1 cellular context compared by ENCODE assay signal in the genomic region with DNA sequence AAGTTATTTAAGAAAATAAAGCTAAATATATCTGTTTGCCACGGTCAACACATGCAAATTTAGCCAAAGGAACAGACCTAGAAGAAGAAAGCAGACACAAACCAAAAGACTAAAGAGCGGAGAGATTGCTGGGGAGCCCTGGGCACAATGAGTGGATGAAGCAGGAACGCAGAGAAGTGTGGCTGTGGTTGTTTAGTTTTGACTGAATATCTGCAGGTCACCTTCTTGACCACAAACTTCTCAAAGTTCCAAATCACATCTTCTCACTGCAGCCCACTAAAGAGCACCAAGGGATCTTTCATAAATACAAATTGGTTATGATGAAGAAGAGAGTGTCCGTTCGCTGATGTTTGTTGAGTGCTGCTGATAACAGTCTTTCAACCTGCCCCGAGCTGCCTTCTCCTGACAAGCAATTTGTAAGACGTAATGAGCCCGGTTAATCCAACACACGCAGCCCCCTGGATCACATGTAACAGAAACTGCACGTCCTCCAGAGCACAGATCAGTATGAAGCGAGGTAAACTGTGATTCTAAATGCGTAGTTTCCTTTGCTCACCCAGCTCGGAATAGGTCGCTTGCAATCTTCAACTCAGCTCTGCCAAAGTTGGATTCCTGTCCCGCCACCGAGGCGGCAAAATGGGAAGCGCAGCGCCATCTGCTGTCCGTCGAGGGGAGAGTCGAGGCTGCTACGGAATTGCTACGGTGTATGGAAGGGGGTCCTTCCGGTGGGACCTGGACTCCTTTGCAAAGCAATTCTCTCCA.
A peak's percentile ranks its signal among the peaks of the same experiment; 100 is the strongest.
TF ChIP-seq lines count a peak whose summit lies in the region.

No MANE protein-coding gene starts in this region.

TF ChIP-seq in HepG2, 621 proteins besides CTCF, POLR2A, EP300 and RAD21 (continued from another document):
- TF ChIP-seq, protein P1, sequence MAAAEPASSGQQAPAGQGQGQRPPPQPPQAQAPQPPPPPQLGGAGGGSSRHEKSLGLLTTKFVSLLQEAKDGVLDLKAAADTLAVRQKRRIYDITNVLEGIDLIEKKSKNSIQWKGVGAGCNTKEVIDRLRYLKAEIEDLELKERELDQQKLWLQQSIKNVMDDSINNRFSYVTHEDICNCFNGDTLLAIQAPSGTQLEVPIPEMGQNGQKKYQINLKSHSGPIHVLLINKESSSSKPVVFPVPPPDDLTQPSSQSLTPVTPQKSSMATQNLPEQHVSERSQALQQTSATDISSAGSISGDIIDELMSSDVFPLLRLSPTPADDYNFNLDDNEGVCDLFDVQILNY (CRISPR knock-in tag; conservative IDR thresholded peaks at IDR 0.05), result peak; percentile 71; the same call in 1 of the 2 replicates
- TF ChIP-seq IRF2 (CRISPR knock-in tag; IDR thresholded peaks at IDR 0.05) (0 out of 2 replicates have a peak, but pooled peaks have one; percentile 27), CREM (IDR thresholded peaks at IDR 0.05) (no peak), CREM (CRISPR knock-in tag; IDR thresholded peaks at IDR 0.05) (no peak), ZNF329 (CRISPR knock-in tag; IDR thresholded peaks at IDR 0.05; ENCODE audit: low read depth) (no peak), NCOA5 (CRISPR knock-in tag; IDR thresholded peaks at IDR 0.05) (no peak), NFKBIZ (CRISPR knock-in tag; IDR thresholded peaks at IDR 0.05) (no peak), ZNF331 (CRISPR knock-in tag; IDR thresholded peaks at IDR 0.05) (peak; percentile 43; the same call in 1 of the 2 replicates), GABPB1 (CRISPR knock-in tag; IDR thresholded peaks at IDR 0.05) (0 out of 2 replicates have a peak, but pooled peaks have one; percentile 20), U2AF2 (IDR thresholded peaks at IDR 0.05; ENCODE audit: low read depth, low read length) (no peak), KLF6 (CRISPR knock-in tag; IDR thresholded peaks at IDR 0.05) (0 out of 2 replicates have a peak, but pooled peaks have one; percentile 28), ZNF652 (CRISPR knock-in tag; IDR thresholded peaks at IDR 0.05; ENCODE audit: borderline replicate concordance, low read depth) (peak; percentile 29; the same call in 1 of the 2 replicates), FOSL2 (CRISPR knock-in tag; IDR thresholded peaks at IDR 0.05) (0 out of 2 replicates have a peak, but pooled peaks have one; percentile 21), ETV5 (CRISPR knock-in tag; IDR thresholded peaks at IDR 0.05; ENCODE audit: borderline replicate concordance) (peak; percentile 55; the same call in 1 of the 2 replicates), ZNF10 (CRISPR knock-in tag; IDR thresholded peaks at IDR 0.05; ENCODE audit: borderline replicate concordance, low read depth) (no peak), NCOR1 (IDR thresholded peaks at IDR 0.05; ENCODE audit: borderline replicate concordance, low read length) (no peak), SMYD3 (CRISPR knock-in tag; IDR thresholded peaks at IDR 0.05) (no peak), ZBTB38 (CRISPR knock-in tag; IDR thresholded peaks at IDR 0.05) (0 out of 2 replicates have a peak, but pooled peaks have one; percentile 32), GATAD2A (CRISPR knock-in tag; IDR thresholded peaks at IDR 0.05) (0 out of 2 replicates have a peak, but pooled peaks have one; percentile 28), STAG1 (CRISPR knock-in tag; IDR thresholded peaks at IDR 0.05) (peak; percentile 86), CHCHD3 (CRISPR knock-in tag; IDR thresholded peaks at IDR 0.05) (no peak)
- TF ChIP-seq, protein P2, sequence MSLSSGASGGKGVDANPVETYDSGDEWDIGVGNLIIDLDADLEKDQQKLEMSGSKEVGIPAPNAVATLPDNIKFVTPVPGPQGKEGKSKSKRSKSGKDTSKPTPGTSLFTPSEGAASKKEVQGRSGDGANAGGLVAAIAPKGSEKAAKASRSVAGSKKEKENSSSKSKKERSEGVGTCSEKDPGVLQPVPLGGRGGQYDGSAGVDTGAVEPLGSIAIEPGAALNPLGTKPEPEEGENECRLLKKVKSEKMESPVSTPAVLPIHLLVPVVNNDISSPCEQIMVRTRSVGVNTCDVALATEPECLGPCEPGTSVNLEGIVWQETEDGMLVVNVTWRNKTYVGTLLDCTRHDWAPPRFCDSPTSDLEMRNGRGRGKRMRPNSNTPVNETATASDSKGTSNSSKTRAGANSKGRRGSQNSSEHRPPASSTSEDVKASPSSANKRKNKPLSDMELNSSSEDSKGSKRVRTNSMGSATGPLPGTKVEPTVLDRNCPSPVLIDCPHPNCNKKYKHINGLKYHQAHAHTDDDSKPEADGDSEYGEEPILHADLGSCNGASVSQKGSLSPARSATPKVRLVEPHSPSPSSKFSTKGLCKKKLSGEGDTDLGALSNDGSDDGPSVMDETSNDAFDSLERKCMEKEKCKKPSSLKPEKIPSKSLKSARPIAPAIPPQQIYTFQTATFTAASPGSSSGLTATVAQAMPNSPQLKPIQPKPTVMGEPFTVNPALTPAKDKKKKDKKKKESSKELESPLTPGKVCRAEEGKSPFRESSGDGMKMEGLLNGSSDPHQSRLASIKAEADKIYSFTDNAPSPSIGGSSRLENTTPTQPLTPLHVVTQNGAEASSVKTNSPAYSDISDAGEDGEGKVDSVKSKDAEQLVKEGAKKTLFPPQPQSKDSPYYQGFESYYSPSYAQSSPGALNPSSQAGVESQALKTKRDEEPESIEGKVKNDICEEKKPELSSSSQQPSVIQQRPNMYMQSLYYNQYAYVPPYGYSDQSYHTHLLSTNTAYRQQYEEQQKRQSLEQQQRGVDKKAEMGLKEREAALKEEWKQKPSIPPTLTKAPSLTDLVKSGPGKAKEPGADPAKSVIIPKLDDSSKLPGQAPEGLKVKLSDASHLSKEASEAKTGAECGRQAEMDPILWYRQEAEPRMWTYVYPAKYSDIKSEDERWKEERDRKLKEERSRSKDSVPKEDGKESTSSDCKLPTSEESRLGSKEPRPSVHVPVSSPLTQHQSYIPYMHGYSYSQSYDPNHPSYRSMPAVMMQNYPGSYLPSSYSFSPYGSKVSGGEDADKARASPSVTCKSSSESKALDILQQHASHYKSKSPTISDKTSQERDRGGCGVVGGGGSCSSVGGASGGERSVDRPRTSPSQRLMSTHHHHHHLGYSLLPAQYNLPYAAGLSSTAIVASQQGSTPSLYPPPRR (CRISPR knock-in tag; IDR thresholded peaks at IDR 0.05; ENCODE audit: borderline replicate concordance), result no peak
- TF ChIP-seq, protein P3, sequence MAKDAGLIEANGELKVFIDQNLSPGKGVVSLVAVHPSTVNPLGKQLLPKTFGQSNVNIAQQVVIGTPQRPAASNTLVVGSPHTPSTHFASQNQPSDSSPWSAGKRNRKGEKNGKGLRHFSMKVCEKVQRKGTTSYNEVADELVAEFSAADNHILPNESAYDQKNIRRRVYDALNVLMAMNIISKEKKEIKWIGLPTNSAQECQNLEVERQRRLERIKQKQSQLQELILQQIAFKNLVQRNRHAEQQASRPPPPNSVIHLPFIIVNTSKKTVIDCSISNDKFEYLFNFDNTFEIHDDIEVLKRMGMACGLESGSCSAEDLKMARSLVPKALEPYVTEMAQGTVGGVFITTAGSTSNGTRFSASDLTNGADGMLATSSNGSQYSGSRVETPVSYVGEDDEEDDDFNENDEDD (CRISPR knock-in tag; IDR thresholded peaks at IDR 0.05; ENCODE audit: borderline replicate concordance), result peak; percentile 61; the same call in 1 of the 2 replicates
- TF ChIP-seq, protein P4, sequence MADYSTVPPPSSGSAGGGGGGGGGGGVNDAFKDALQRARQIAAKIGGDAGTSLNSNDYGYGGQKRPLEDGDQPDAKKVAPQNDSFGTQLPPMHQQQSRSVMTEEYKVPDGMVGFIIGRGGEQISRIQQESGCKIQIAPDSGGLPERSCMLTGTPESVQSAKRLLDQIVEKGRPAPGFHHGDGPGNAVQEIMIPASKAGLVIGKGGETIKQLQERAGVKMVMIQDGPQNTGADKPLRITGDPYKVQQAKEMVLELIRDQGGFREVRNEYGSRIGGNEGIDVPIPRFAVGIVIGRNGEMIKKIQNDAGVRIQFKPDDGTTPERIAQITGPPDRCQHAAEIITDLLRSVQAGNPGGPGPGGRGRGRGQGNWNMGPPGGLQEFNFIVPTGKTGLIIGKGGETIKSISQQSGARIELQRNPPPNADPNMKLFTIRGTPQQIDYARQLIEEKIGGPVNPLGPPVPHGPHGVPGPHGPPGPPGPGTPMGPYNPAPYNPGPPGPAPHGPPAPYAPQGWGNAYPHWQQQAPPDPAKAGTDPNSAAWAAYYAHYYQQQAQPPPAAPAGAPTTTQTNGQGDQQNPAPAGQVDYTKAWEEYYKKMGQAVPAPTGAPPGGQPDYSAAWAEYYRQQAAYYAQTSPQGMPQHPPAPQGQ (CRISPR knock-in tag; IDR thresholded peaks at IDR 0.05; ENCODE audit: borderline replicate concordance), result no peak
- TF ChIP-seq, protein P5, sequence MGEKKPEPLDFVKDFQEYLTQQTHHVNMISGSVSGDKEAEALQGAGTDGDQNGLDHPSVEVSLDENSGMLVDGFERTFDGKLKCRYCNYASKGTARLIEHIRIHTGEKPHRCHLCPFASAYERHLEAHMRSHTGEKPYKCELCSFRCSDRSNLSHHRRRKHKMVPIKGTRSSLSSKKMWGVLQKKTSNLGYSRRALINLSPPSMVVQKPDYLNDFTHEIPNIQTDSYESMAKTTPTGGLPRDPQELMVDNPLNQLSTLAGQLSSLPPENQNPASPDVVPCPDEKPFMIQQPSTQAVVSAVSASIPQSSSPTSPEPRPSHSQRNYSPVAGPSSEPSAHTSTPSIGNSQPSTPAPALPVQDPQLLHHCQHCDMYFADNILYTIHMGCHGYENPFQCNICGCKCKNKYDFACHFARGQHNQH (CRISPR knock-in tag; IDR thresholded peaks at IDR 0.05), result peak; percentile 22; the same call in 1 of the 2 replicates
- TF ChIP-seq, protein P6, sequence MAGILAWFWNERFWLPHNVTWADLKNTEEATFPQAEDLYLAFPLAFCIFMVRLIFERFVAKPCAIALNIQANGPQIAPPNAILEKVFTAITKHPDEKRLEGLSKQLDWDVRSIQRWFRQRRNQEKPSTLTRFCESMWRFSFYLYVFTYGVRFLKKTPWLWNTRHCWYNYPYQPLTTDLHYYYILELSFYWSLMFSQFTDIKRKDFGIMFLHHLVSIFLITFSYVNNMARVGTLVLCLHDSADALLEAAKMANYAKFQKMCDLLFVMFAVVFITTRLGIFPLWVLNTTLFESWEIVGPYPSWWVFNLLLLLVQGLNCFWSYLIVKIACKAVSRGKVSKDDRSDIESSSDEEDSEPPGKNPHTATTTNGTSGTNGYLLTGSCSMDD (CRISPR knock-in tag; IDR thresholded peaks at IDR 0.05), result no peak
- TF ChIP-seq, protein P7, sequence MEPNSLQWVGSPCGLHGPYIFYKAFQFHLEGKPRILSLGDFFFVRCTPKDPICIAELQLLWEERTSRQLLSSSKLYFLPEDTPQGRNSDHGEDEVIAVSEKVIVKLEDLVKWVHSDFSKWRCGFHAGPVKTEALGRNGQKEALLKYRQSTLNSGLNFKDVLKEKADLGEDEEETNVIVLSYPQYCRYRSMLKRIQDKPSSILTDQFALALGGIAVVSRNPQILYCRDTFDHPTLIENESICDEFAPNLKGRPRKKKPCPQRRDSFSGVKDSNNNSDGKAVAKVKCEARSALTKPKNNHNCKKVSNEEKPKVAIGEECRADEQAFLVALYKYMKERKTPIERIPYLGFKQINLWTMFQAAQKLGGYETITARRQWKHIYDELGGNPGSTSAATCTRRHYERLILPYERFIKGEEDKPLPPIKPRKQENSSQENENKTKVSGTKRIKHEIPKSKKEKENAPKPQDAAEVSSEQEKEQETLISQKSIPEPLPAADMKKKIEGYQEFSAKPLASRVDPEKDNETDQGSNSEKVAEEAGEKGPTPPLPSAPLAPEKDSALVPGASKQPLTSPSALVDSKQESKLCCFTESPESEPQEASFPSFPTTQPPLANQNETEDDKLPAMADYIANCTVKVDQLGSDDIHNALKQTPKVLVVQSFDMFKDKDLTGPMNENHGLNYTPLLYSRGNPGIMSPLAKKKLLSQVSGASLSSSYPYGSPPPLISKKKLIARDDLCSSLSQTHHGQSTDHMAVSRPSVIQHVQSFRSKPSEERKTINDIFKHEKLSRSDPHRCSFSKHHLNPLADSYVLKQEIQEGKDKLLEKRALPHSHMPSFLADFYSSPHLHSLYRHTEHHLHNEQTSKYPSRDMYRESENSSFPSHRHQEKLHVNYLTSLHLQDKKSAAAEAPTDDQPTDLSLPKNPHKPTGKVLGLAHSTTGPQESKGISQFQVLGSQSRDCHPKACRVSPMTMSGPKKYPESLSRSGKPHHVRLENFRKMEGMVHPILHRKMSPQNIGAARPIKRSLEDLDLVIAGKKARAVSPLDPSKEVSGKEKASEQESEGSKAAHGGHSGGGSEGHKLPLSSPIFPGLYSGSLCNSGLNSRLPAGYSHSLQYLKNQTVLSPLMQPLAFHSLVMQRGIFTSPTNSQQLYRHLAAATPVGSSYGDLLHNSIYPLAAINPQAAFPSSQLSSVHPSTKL (CRISPR knock-in tag; IDR thresholded peaks at IDR 0.05), result peak; percentile 34; the same call in 1 of the 2 replicates
- TF ChIP-seq, protein P8, sequence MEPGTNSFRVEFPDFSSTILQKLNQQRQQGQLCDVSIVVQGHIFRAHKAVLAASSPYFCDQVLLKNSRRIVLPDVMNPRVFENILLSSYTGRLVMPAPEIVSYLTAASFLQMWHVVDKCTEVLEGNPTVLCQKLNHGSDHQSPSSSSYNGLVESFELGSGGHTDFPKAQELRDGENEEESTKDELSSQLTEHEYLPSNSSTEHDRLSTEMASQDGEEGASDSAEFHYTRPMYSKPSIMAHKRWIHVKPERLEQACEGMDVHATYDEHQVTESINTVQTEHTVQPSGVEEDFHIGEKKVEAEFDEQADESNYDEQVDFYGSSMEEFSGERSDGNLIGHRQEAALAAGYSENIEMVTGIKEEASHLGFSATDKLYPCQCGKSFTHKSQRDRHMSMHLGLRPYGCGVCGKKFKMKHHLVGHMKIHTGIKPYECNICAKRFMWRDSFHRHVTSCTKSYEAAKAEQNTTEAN (CRISPR knock-in tag; conservative IDR thresholded peaks at IDR 0.05), result no peak
- TF ChIP-seq, protein P9, sequence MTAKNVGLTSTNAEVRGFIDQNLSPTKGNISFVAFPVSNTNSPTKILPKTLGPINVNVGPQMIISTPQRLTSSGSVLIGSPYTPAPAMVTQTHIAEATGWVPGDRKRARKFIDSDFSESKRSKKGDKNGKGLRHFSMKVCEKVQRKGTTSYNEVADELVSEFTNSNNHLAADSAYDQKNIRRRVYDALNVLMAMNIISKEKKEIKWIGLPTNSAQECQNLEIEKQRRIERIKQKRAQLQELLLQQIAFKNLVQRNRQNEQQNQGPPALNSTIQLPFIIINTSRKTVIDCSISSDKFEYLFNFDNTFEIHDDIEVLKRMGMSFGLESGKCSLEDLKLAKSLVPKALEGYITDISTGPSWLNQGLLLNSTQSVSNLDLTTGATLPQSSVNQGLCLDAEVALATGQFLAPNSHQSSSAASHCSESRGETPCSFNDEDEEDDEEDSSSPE (CRISPR knock-in tag; IDR thresholded peaks at IDR 0.05), result peak; percentile 73
TF ChIP-seq in HepG2: peak in this region for 20.
